In genomic region chr10:13731799-13732198, GRCh38 we compare ENCODE assay signal across 1 cellular context.
TF ChIP-seq lines count a peak whose summit lies in the region.

No MANE protein-coding gene starts in this region.

TF ChIP-seq in HepG2, 621 proteins besides CTCF, POLR2A, EP300 and RAD21 (continued from another document):
- no peak for TF ChIP-seq ZHX2 (IDR thresholded peaks at IDR 0.05; ENCODE audit: low read depth)
- TF ChIP-seq ZHX2 (CRISPR knock-in tag; IDR thresholded peaks at IDR 0.05; ENCODE audit: borderline replicate concordance), result no peak
